In genomic region chr3:71294919-71295318, GRCh38 we compare ENCODE assay signal across 17 cellular contexts.
"Had no signal": no experiment of that assay in that cellular context is flagged by ENCODE, and none has a peak within 500 bp of the region (broad histone marks: within the 10 kb centered on the region; RNA-seq: fewer than 3 reads in every experiment).

No MANE protein-coding gene starts in this region.

- DNase-seq: activated effector memory CD4-positive, alpha-beta T cell treated with anti-CD3 and anti-CD28 coated beads, Interleukin-2, amount 50 U/mL, for 16 hours; activated naive CD8-positive, alpha-beta T cell treated with anti-CD3 and anti-CD28 coated beads, Interleukin-2, amount 10 ng/mL, durations not matched to agents 7 days and 5 days; activated T-cell treated with anti-CD3 and anti-CD28 coated beads, Interleukin-2, amount 50 U/mL, for 4 hours; aorta; cerebellar nuclear complex; effector CD8-positive, alpha-beta T cell; heart right ventricle; left ventricle myocardium superior; mesenchymal stem cell; nucleus accumbens; right cardiac atrium; small intestine had no signal

- H3K9me3 ChIP-seq: breast epithelium, heart right ventricle, thoracic aorta had no signal

- H3K4me3 ChIP-seq: breast epithelium, heart right ventricle, thoracic aorta had no signal

- H3K27ac Mint-ChIP-seq: natural killer cell treated with Interleukin-12 subunit alpha and Interleukin-12 subunit beta and Interleukin-15 and Interleukin-18, amount 100 ng/mL, for 72 hours; T-helper 1 cell treated with Interleukin-12 subunit alpha and Interleukin-12 subunit beta and Interleukin-4 antibody, amounts not matched to agents 30 μg/mL and 1 μg/mL, for 36 hours had no signal

- H3K4me3 Mint-ChIP-seq: activated naive CD8-positive, alpha-beta T cell treated with anti-CD3 and anti-CD28 coated beads, Interleukin-2, amount 10 ng/mL, durations not matched to agents 7 days and 5 days; activated T-cell treated with anti-CD3 and anti-CD28 coated beads, Interleukin-2, amount 50 U/mL, for 4 hours; natural killer cell treated with Interleukin-12 subunit alpha and Interleukin-12 subunit beta and Interleukin-15 and Interleukin-18, amount 100 ng/mL, for 72 hours; T-helper 1 cell treated with Interleukin-12 subunit alpha and Interleukin-12 subunit beta and Interleukin-4 antibody, amounts not matched to agents 30 μg/mL and 1 μg/mL, for 36 hours had no signal

- H3K9me3 Mint-ChIP-seq: activated naive CD8-positive, alpha-beta T cell treated with anti-CD3 and anti-CD28 coated beads, Interleukin-2, amount 10 ng/mL, durations not matched to agents 7 days and 5 days; activated T-cell treated with anti-CD3 and anti-CD28 coated beads, Interleukin-2, amount 50 U/mL, for 4 hours; natural killer cell treated with Interleukin-12 subunit alpha and Interleukin-12 subunit beta and Interleukin-15 and Interleukin-18, amount 100 ng/mL, for 72 hours; T-helper 1 cell treated with Interleukin-12 subunit alpha and Interleukin-12 subunit beta and Interleukin-4 antibody, amounts not matched to agents 30 μg/mL and 1 μg/mL, for 36 hours had no signal

- H3K36me3 Mint-ChIP-seq: natural killer cell treated with Interleukin-12 subunit alpha and Interleukin-12 subunit beta and Interleukin-15 and Interleukin-18, amount 100 ng/mL, for 72 hours had no signal

- H3K27me3 ChIP-seq: breast epithelium, heart right ventricle had no signal

- H3K27ac ChIP-seq: breast epithelium, epithelial cell of prostate, heart right ventricle, thoracic aorta had no signal

- H3K36me3 ChIP-seq: breast epithelium, thoracic aorta had no signal

- ATAC-seq: activated T-cell treated with anti-CD3 and anti-CD28 coated beads, Interleukin-2, amount 50 U/mL, for 4 hours; heart right ventricle; left ventricle myocardium superior; natural killer cell treated with Interleukin-12 subunit alpha and Interleukin-12 subunit beta and Interleukin-15 and Interleukin-18, amount 100 ng/mL, for 72 hours; right cardiac atrium had no signal

- H3K27me3 Mint-ChIP-seq: activated naive CD8-positive, alpha-beta T cell treated with anti-CD3 and anti-CD28 coated beads, Interleukin-2, amount 10 ng/mL, durations not matched to agents 7 days and 5 days; natural killer cell treated with Interleukin-12 subunit alpha and Interleukin-12 subunit beta and Interleukin-15 and Interleukin-18, amount 100 ng/mL, for 72 hours had no signal

- H3K4me1 ChIP-seq: breast epithelium had no signal
